Comparison of ENCODE assay signal across 20 cellular contexts in the genomic region with DNA sequence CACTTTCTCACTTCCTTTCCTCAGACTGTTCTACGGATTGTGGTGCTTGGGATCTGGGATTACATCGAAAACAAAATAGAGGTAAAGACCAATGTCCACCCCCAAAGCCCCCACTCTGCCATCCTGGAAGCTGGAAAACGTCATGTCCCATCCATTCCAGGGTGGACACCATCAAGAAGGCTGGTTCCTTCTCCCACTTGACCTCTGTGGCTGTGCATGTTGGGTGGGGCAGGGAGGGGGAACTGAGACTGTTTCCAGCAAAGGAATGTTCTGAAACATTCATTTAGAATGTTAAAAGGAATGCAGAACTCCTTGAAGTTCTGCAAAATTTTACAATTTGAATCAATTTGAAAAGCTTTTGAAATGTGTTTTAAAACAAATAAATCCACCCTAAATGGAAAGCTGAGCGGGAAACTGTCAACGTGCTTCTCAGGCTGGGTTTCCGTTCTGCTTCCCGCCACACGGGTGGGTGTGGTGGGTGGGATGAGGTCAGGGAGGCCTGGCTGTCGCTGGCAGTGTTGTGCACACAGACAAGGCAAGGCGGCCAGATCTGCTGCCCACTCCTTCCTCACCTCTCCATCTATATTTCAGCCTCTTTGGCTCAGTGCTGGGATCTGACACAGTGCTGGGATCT.
A peak's percentile ranks its signal among the peaks of the same experiment; 100 is the strongest.
DNase-seq lines count a peak whose midpoint lies in the region; ATAC-seq and TF ChIP-seq lines count a peak whose summit lies in the region.
"Had no signal": no experiment of that assay in that cellular context is flagged by ENCODE, and none has a peak within 500 bp of the region (broad histone marks: within the 10 kb centered on the region; RNA-seq: fewer than 3 reads in every experiment).

No MANE protein-coding gene starts in this region.

- H2AFZ ChIP-seq in GM23248: peak overlapping the region; percentile 42

- in situ Hi-C loops in GM23248 (cut with MboI): no loop called here

- H3F3A ChIP-seq in GM23248 (ENCODE audit: insufficient read depth): peaks cover 7% of the 10 kb centered on the region

- no peaks in the 10 kb centered on the region for H3K27me3 ChIP-seq in GM23248 (replicated peaks; ENCODE audit: insufficient read depth)
- no peaks in the 10 kb centered on the region for H3K27me3 ChIP-seq in ascending aorta
- H3K27me3 ChIP-seq: BLaER1 treated with 17β-estradiol and CSF1 and Interleukin-3, amounts not matched to agents 10 nM and 100 nM; right lobe of liver; testis had no signal

- DNase-seq in GM23248 (peak; percentile 56), ascending aorta (ENCODE audit: low spot score in 2 of 2) (no peak), left ventricle myocardium superior (peak; percentile 45), HT-29 (ENCODE audit: low spot score) (no peak)
- DNase-seq in stimulated activated naive CD8-positive, alpha-beta T cell treated with anti-CD3 and anti-CD28 coated beads, Interleukin-15, Interleukin-2, amounts not matched to agents 100 U/mL and 50 U/mL, for 24 hours: no peak
- DNase-seq: activated CD8-positive, alpha-beta T cell treated with anti-CD3 and anti-CD28 coated beads, Interleukin-2, amount 10 ng/mL, durations not matched to agents 7 days and 5 days; activated naive CD8-positive, alpha-beta T cell treated with anti-CD3 and anti-CD28 coated beads, Interleukin-2, amount 10 ng/mL, durations not matched to agents 7 days and 5 days; activated T-cell treated with anti-CD3 and anti-CD28 coated beads, Interleukin-2, amount 50 U/mL, for 72 hours; central memory CD4-positive, alpha-beta T cell; effector memory CD4-positive, alpha-beta T cell; GOT3; hypothalamus; NCI-H2227 treated with DMSO at 0.1 percent for 48 hours; right lobe of liver; stimulated activated CD4-positive, alpha-beta T cell treated with anti-CD3 and anti-CD28 coated beads, Interleukin-4, amount 100 ng/mL, for 1 hour; T-helper 1 cell; testis had no signal

- peak overlapping the region; percentile 19 for H3K4me2 ChIP-seq in GM23248 (ENCODE audit: unreplicated experiment)

- H3K79me2 ChIP-seq in GM23248 (ENCODE audit: insufficient read depth): no peaks in the 10 kb centered on the region

- WGBS in GM23248 (ENCODE audit: low coverage in 1 of 2, low lambda C conversion rate in 2 of 2, missing lambda C conversion rate in 2 of 2), 2 experiments: 27 to 28% methylated on average over 10 of the region's 10 CpGs

- H3K27ac ChIP-seq in GM23248 (peak overlapping the region; percentile 64), ascending aorta (peak overlapping the region; percentile 5 to 33), skin epidermis (peak overlapping the region in 15 of 21 experiments; percentile 17 to 88 (median 71))
- H3K27ac ChIP-seq: BLaER1 treated with 17β-estradiol and CSF1 and Interleukin-3, amounts not matched to agents 10 nM and 100 nM; right lobe of liver; testis had no signal

- H3K36me3 ChIP-seq in GM23248 (ENCODE audit: low read depth): no peaks in the 10 kb centered on the region
- H3K36me3 ChIP-seq in ascending aorta: no peaks in the 10 kb centered on the region
- H3K36me3 ChIP-seq: BLaER1 treated with 17β-estradiol and CSF1 and Interleukin-3, amounts not matched to agents 10 nM and 100 nM; right lobe of liver had no signal

- intact Hi-C loops in ascending aorta (cut with DNase I): no loop called here
- intact Hi-C loops in left ventricle myocardium superior (cut with micrococcal nuclease): no loop called here

- no peaks in the 10 kb centered on the region for H4K20me1 ChIP-seq in GM23248 (ENCODE audit: insufficient read depth)

- no peak overlapping the region for H3K4me3 ChIP-seq in GM23248
- no peak overlapping the region for H3K4me3 ChIP-seq in ascending aorta
- H3K4me3 ChIP-seq in skin epidermis: no peak overlapping the region
- H3K4me3 ChIP-seq: BLaER1 treated with 17β-estradiol and CSF1 and Interleukin-3, amounts not matched to agents 10 nM and 100 nM; right lobe of liver; testis had no signal

- peak; percentile 50 for ATAC-seq in left ventricle myocardium superior
- ATAC-seq in GM21447 (IDR thresholded peaks at IDR 0.05; ENCODE audit: unreplicated experiment): no peak
- no peak for ATAC-seq in stimulated activated naive CD8-positive, alpha-beta T cell treated with anti-CD3 and anti-CD28 coated beads, Interleukin-15, Interleukin-2, amounts not matched to agents 100 U/mL and 50 U/mL, for 24 hours
- ATAC-seq: activated CD8-positive, alpha-beta T cell treated with anti-CD3 and anti-CD28 coated beads, Interleukin-2, amount 10 ng/mL, durations not matched to agents 7 days and 5 days had no signal

- TF ChIP-seq CTCF in ascending aorta (IDR thresholded peaks at IDR 0.05): no peak

- H3K9ac ChIP-seq in GM23248: peak overlapping the region; percentile 41; the same call in 1 of the 2 replicates
- H3K9ac ChIP-seq: BLaER1 treated with 17β-estradiol and CSF1 and Interleukin-3, amounts not matched to agents 10 nM and 100 nM had no signal

- H3K9me3 ChIP-seq in GM23248 (ENCODE audit: low read depth): no peaks in the 10 kb centered on the region
- H3K9me3 ChIP-seq in ascending aorta: no peaks in the 10 kb centered on the region
- H3K9me3 ChIP-seq: right lobe of liver, testis had no signal

- H3K4me1 ChIP-seq in GM23248 (ENCODE audit: insufficient read depth) (peaks cover 17% of the 10 kb centered on the region), ascending aorta (peaks cover 0 to 3% of the 10 kb centered on the region in 2 donors)
- H3K4me1 ChIP-seq: right lobe of liver, testis had no signal

- H3K9me2 ChIP-seq in GM23248 (ENCODE audit: insufficient read depth): no peaks in the 10 kb centered on the region

Comparison
In these comparisons a context has a peak if more than half of its experiments do, and no peak if none do; other contexts are left out.
1. DNase-seq: peak in GM23248 (single experiment) and left ventricle myocardium superior (single experiment); none in ascending aorta (0 of 2), HT-29 (single experiment) and stimulated activated naive CD8-positive, alpha-beta T cell treated with anti-CD3 and anti-CD28 coated beads, Interleukin-15, Interleukin-2, amounts not matched to agents 100 U/mL and 50 U/mL, for 24 hours (single experiment).
2. H3K27ac ChIP-seq: peak in every context shown above with its lines; median percentile 71 in skin epidermis; 64 in GM23248; 19 in ascending aorta.